Comparison of ENCODE assay signal across 25 cellular contexts in the genomic region with DNA sequence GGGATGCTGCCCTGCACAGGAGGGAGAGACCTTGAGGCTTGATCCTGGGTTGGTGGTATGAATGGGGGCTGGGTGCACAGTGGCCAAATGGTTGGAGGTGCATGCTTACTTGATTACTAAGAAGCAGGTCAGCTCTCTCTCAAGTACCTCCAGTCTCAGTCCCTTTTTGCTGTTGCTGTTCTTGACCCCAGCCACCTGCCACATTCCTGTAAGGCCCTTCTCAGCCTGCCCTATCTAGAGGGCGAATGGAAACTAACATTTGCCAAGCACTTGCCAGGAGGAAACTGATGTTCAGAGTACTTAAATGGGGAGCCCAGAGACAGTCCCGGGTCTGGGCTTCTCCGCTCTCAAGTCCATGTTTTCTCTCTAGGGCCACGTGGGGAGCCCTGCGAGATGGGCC. TPM values are rescaled to one million over a fixed set of nuclear protein-coding genes. Genes with fewer than 3 reads are reported as not detected.
"Had no signal": no experiment of that assay in that cellular context is flagged by ENCODE, and none has a peak within 500 bp of the region (broad histone marks: within the 10 kb centered on the region; RNA-seq: fewer than 3 reads in every experiment).

No MANE protein-coding gene starts in this region.

- H3K27ac ChIP-seq: gastrocnemius medialis, transverse colon had no signal

- H3K4me3 ChIP-seq: gastrocnemius medialis, right atrium auricular region, skin epidermis, transverse colon had no signal

- H3K9me3 ChIP-seq: gastrocnemius medialis, right atrium auricular region, transverse colon had no signal

- DNase-seq: activated B cell treated with CpG ODN at 0.5 μM for 24 hours; activated CD4-positive, alpha-beta T cell treated with anti-CD3 and anti-CD28 coated beads, Interleukin-2, amount 50 U/mL, for 1 hour; activated CD8-positive, alpha-beta T cell treated with anti-CD3 and anti-CD28 coated beads for 36 hours; activated naive CD4-positive, alpha-beta T cell; activated T-cell treated with anti-CD3 and anti-CD28 coated beads, Interleukin-2, amount 50 U/mL, for 72 hours; effector CD8-positive, alpha-beta T cell; gastrocnemius medialis; glutamatergic neuron; naive thymus-derived CD8-positive, alpha-beta T cell; stimulated activated CD4-positive, alpha-beta T cell treated with anti-CD3 and anti-CD28 coated beads, Interleukin-4, amount 100 ng/mL, for 24 hours; stimulated activated naive CD8-positive, alpha-beta T cell treated with anti-CD3 and anti-CD28 coated beads, Interleukin-15, amount 100 ng/mL, for 72 hours; substantia nigra; T-helper 1 cell; transverse colon had no signal

- H3K4me1 ChIP-seq: gastrocnemius medialis, transverse colon had no signal

- H3K27me3 ChIP-seq: gastrocnemius medialis, right atrium auricular region, transverse colon had no signal

- ATAC-seq: activated CD8-positive, alpha-beta T cell treated with anti-CD3 and anti-CD28 coated beads for 36 hours; activated naive CD4-positive, alpha-beta T cell treated with anti-CD3 and anti-CD28 coated beads, Interleukin-2, amount 50 U/mL, for 72 hours; activated T-cell treated with anti-CD3 and anti-CD28 coated beads, Interleukin-2, amount 50 U/mL, for 72 hours; naive thymus-derived CD8-positive, alpha-beta T cell; stimulated activated effector memory CD8-positive, alpha-beta T cell treated with anti-CD3 and anti-CD28 coated beads, Interleukin-12 subunit alpha, Interleukin-12 subunit beta, amount 100 ng/mL, for 72 hours; stimulated activated naive CD8-positive, alpha-beta T cell treated with anti-CD3 and anti-CD28 coated beads, Interleukin-15, amount 100 ng/mL, for 72 hours had no signal

RNA-seq across cellular contexts. Expression of a gene that starts 45.8 kb away (rescaled TPM):
- total RNA-seq: activated B cell treated with CpG ODN at 0.5 μM for 24 hours; activated CD8-positive, alpha-beta T cell treated with anti-CD3 and anti-CD28 coated beads for 36 hours; activated naive CD4-positive, alpha-beta T cell treated with anti-CD3 and anti-CD28 coated beads, Interleukin-2, amount 50 U/mL, for 72 hours; activated T-cell treated with anti-CD3 and anti-CD28 coated beads, Interleukin-2, amount 50 U/mL, for 72 hours; bronchial epithelial cell; dermis microvascular lymphatic vessel endothelial cell; epithelial cell of proximal tubule; gastrocnemius medialis; lower leg skin; naive thymus-derived CD8-positive, alpha-beta T cell; neural crest cell; pulmonary artery endothelial cell; right atrium auricular region; transverse colon had no signal
- polyA plus RNA-seq: adipose tissue; naive thymus-derived CD8-positive, alpha-beta T cell had no signal
